1 cellular context compared by ENCODE assay signal in the genomic region with DNA sequence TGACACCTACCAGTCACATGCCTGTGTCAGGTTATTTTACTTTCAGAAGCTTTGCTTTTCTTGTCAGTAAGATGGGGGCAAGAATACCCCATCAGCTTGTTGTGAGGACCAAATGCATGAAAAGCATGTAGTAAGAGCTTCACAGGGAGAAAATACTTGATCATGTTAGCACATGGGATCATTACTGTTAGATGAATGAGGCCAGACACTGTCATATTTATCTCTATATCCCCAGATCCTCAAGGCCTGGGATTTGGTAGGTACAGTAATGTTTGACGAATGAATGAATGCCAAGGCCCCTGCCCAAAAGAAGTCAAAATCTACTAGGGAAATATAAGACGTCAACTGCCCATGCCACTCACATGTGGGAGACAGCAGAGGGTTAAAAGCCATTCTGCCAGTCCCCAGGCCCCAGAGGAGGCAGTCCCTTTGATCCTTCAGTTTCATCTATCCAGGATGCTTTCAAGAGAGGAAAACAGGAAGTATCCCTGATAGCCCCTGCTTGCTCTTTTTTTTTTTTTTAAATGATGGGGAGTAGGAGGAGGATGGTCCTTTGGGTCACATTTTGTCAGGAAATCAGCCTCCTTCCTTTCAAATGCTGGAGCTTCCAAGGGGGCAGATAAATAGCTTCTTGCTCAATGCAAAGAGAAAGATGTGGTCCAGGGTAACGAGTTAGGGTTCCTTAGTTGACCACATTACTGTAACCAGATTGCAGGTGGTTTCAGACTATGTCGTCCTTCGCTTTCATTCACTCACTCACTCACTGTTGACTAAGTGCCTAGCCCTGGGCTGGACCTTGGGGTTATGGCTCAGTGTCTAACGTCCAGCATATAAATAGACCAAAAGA.
TF ChIP-seq lines count a peak whose summit lies in the region.

No MANE protein-coding gene starts in this region.

TF ChIP-seq in HepG2, 621 proteins besides CTCF, POLR2A, EP300 and RAD21 (continued from another document and continues in another):
- TF ChIP-seq, protein P1, sequence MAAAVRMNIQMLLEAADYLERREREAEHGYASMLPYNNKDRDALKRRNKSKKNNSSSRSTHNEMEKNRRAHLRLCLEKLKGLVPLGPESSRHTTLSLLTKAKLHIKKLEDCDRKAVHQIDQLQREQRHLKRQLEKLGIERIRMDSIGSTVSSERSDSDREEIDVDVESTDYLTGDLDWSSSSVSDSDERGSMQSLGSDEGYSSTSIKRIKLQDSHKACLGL (CRISPR knock-in tag; IDR thresholded peaks at IDR 0.05) = no peak
- TF ChIP-seq, protein P2, sequence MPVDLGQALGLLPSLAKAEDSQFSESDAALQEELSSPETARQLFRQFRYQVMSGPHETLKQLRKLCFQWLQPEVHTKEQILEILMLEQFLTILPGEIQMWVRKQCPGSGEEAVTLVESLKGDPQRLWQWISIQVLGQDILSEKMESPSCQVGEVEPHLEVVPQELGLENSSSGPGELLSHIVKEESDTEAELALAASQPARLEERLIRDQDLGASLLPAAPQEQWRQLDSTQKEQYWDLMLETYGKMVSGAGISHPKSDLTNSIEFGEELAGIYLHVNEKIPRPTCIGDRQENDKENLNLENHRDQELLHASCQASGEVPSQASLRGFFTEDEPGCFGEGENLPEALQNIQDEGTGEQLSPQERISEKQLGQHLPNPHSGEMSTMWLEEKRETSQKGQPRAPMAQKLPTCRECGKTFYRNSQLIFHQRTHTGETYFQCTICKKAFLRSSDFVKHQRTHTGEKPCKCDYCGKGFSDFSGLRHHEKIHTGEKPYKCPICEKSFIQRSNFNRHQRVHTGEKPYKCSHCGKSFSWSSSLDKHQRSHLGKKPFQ (CRISPR knock-in tag; IDR thresholded peaks at IDR 0.05; ENCODE audit: insufficient replicate concordance) = no peak
- TF ChIP-seq MIER3 (CRISPR knock-in tag; IDR thresholded peaks at IDR 0.05; ENCODE audit: borderline replicate concordance) (peak; percentile 78), ZC3H13 (CRISPR knock-in tag; IDR thresholded peaks at IDR 0.05) (0 out of 2 replicates have a peak, but pooled peaks have one; percentile 49), ZNF839 (CRISPR knock-in tag; IDR thresholded peaks at IDR 0.05; ENCODE audit: borderline replicate concordance) (no peak), MTF1 (CRISPR knock-in tag; IDR thresholded peaks at IDR 0.05) (no peak), ZNF333 (CRISPR knock-in tag; IDR thresholded peaks at IDR 0.05; ENCODE audit: borderline replicate concordance) (no peak; the same call in 1 of the 2 replicates), SAFB2 (CRISPR knock-in tag; IDR thresholded peaks at IDR 0.05; ENCODE audit: borderline replicate concordance, low read depth) (no peak), FLYWCH1 (CRISPR knock-in tag; IDR thresholded peaks at IDR 0.05) (no peak), RELA (CRISPR knock-in tag; IDR thresholded peaks at IDR 0.05) (no peak), BRCA1 (CRISPR knock-in tag; IDR thresholded peaks at IDR 0.05) (0 out of 2 replicates have a peak, but pooled peaks have one; percentile 3), GABPB1 (CRISPR knock-in tag; IDR thresholded peaks at IDR 0.05) (peak; percentile 58; the same call in 1 of the 2 replicates), ZNF383 (CRISPR knock-in tag; IDR thresholded peaks at IDR 0.05; ENCODE audit: borderline replicate concordance) (no peak), JUNB (CRISPR knock-in tag; IDR thresholded peaks at IDR 0.05; ENCODE audit: borderline replicate concordance) (no peak), ZNF670 (CRISPR knock-in tag; IDR thresholded peaks at IDR 0.05; ENCODE audit: borderline replicate concordance) (0 out of 2 replicates have a peak, but pooled peaks have one; percentile 13), SPEN (CRISPR knock-in tag; IDR thresholded peaks at IDR 0.05; ENCODE audit: low read depth) (no peak), ZNF563 (CRISPR knock-in tag; IDR thresholded peaks at IDR 0.05) (no peak), JUND (CRISPR knock-in tag; IDR thresholded peaks at IDR 0.05) (peak; percentile 20; the same call in 1 of the 2 replicates), MYC (CRISPR knock-in tag; IDR thresholded peaks at IDR 0.05; ENCODE audit: borderline replicate concordance) (peak; percentile 70; the same call in 1 of the 2 replicates), ZNF382 (CRISPR knock-in tag; IDR thresholded peaks at IDR 0.05; ENCODE audit: borderline replicate concordance) (no peak), SYNCRIP (IDR thresholded peaks at IDR 0.05; ENCODE audit: insufficient read depth, low read depth, low read length) (no peak), NONO (IDR thresholded peaks at IDR 0.05) (no peak), NONO (CRISPR knock-in tag; conservative IDR thresholded peaks at IDR 0.05) (no peak), NR2F6 (IDR thresholded peaks at IDR 0.05) (peak; percentile 90), NR2F6 (CRISPR knock-in tag; IDR thresholded peaks at IDR 0.05) (peak; percentile 93), ARNT2 (CRISPR knock-in tag; IDR thresholded peaks at IDR 0.05; ENCODE audit: low read depth) (no peak), ARHGAP35 (CRISPR knock-in tag; IDR thresholded peaks at IDR 0.05; ENCODE audit: borderline replicate concordance) (no peak), ZNF644 (CRISPR knock-in tag; IDR thresholded peaks at IDR 0.05; ENCODE audit: low read depth) (peak; percentile 27), ZNF749 (CRISPR knock-in tag; IDR thresholded peaks at IDR 0.05; ENCODE audit: borderline replicate concordance) (0 out of 2 replicates have a peak, but pooled peaks have one; percentile 37), ZNF605 (CRISPR knock-in tag; IDR thresholded peaks at IDR 0.05) (no peak; the same call in 1 of the 2 replicates)
- TF ChIP-seq, protein P3, sequence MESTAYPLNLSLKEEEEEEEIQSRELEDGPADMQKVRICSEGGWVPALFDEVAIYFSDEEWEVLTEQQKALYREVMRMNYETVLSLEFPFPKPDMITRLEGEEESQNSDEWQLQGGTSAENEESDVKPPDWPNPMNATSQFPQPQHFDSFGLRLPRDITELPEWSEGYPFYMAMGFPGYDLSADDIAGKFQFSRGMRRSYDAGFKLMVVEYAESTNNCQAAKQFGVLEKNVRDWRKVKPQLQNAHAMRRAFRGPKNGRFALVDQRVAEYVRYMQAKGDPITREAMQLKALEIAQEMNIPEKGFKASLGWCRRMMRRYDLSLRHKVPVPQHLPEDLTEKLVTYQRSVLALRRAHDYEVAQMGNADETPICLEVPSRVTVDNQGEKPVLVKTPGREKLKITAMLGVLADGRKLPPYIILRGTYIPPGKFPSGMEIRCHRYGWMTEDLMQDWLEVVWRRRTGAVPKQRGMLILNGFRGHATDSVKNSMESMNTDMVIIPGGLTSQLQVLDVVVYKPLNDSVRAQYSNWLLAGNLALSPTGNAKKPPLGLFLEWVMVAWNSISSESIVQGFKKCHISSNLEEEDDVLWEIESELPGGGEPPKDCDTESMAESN (CRISPR knock-in tag; conservative IDR thresholded peaks at IDR 0.05) = no peak; the same call in 1 of the 2 replicates
- TF ChIP-seq, protein P4, sequence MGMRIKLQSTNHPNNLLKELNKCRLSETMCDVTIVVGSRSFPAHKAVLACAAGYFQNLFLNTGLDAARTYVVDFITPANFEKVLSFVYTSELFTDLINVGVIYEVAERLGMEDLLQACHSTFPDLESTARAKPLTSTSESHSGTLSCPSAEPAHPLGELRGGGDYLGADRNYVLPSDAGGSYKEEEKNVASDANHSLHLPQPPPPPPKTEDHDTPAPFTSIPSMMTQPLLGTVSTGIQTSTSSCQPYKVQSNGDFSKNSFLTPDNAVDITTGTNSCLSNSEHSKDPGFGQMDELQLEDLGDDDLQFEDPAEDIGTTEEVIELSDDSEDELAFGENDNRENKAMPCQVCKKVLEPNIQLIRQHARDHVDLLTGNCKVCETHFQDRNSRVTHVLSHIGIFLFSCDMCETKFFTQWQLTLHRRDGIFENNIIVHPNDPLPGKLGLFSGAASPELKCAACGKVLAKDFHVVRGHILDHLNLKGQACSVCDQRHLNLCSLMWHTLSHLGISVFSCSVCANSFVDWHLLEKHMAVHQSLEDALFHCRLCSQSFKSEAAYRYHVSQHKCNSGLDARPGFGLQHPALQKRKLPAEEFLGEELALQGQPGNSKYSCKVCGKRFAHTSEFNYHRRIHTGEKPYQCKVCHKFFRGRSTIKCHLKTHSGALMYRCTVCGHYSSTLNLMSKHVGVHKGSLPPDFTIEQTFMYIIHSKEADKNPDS (CRISPR knock-in tag; IDR thresholded peaks at IDR 0.05) = no peak
- TF ChIP-seq, protein P5, sequence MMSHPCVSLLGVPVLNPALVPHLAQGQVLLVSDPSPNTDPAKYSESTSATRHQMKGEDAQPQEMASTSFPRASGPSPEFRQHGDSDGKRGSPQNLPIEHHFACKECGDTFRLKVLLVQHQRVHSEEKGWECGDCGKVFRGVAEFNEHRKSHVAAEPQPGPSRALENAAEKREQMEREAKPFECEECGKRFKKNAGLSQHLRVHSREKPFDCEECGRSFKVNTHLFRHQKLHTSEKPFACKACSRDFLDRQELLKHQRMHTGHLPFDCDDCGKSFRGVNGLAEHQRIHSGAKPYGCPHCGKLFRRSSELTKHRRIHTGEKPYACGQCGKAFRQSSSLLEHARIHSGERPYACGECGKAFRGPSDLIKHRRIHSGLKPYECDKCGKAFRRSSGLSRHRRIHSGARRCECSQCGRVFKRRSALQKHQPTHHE (CRISPR knock-in tag; IDR thresholded peaks at IDR 0.05; ENCODE audit: borderline replicate concordance) = 0 out of 2 replicates have a peak, but pooled peaks have one; percentile 45
- TF ChIP-seq, protein P6, sequence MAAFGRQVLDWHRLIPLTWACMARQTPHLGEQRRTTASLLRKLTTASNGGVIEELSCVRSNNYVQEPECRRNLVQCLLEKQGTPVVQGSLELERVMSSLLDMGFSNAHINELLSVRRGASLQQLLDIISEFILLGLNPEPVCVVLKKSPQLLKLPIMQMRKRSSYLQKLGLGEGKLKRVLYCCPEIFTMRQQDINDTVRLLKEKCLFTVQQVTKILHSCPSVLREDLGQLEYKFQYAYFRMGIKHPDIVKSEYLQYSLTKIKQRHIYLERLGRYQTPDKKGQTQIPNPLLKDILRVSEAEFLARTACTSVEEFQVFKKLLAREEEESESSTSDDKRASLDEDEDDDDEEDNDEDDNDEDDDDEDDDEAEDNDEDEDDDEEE (CRISPR knock-in tag; IDR thresholded peaks at IDR 0.05) = no peak
- TF ChIP-seq, protein P7, sequence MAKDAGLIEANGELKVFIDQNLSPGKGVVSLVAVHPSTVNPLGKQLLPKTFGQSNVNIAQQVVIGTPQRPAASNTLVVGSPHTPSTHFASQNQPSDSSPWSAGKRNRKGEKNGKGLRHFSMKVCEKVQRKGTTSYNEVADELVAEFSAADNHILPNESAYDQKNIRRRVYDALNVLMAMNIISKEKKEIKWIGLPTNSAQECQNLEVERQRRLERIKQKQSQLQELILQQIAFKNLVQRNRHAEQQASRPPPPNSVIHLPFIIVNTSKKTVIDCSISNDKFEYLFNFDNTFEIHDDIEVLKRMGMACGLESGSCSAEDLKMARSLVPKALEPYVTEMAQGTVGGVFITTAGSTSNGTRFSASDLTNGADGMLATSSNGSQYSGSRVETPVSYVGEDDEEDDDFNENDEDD (CRISPR knock-in tag; IDR thresholded peaks at IDR 0.05; ENCODE audit: borderline replicate concordance) = peak; percentile 41; the same call in 1 of the 2 replicates
- TF ChIP-seq, protein P8, sequence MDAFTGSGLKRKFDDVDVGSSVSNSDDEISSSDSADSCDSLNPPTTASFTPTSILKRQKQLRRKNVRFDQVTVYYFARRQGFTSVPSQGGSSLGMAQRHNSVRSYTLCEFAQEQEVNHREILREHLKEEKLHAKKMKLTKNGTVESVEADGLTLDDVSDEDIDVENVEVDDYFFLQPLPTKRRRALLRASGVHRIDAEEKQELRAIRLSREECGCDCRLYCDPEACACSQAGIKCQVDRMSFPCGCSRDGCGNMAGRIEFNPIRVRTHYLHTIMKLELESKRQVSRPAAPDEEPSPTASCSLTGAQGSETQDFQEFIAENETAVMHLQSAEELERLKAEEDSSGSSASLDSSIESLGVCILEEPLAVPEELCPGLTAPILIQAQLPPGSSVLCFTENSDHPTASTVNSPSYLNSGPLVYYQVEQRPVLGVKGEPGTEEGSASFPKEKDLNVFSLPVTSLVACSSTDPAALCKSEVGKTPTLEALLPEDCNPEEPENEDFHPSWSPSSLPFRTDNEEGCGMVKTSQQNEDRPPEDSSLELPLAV (CRISPR knock-in tag; conservative IDR thresholded peaks at IDR 0.05; ENCODE audit: low read depth) = no peak
- TF ChIP-seq, protein P9, sequence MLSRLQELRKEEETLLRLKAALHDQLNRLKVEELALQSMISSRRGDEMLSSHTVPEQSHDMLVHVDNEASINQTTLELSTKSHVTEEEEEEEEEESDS (CRISPR knock-in tag; IDR thresholded peaks at IDR 0.05; ENCODE audit: borderline replicate concordance) = no peak
- TF ChIP-seq, protein P10, sequence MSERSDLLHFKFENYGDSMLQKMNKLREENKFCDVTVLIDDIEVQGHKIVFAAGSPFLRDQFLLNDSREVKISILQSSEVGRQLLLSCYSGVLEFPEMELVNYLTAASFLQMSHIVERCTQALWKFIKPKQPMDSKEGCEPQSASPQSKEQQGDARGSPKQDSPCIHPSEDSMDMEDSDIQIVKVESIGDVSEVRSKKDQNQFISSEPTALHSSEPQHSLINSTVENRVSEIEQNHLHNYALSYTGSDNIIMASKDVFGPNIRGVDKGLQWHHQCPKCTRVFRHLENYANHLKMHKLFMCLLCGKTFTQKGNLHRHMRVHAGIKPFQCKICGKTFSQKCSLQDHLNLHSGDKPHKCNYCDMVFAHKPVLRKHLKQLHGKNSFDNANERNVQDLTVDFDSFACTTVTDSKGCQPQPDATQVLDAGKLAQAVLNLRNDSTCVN (CRISPR knock-in tag; IDR thresholded peaks at IDR 0.05; ENCODE audit: borderline replicate concordance) = 0 out of 2 replicates have a peak, but pooled peaks have one; percentile 40
- TF ChIP-seq, protein P11, sequence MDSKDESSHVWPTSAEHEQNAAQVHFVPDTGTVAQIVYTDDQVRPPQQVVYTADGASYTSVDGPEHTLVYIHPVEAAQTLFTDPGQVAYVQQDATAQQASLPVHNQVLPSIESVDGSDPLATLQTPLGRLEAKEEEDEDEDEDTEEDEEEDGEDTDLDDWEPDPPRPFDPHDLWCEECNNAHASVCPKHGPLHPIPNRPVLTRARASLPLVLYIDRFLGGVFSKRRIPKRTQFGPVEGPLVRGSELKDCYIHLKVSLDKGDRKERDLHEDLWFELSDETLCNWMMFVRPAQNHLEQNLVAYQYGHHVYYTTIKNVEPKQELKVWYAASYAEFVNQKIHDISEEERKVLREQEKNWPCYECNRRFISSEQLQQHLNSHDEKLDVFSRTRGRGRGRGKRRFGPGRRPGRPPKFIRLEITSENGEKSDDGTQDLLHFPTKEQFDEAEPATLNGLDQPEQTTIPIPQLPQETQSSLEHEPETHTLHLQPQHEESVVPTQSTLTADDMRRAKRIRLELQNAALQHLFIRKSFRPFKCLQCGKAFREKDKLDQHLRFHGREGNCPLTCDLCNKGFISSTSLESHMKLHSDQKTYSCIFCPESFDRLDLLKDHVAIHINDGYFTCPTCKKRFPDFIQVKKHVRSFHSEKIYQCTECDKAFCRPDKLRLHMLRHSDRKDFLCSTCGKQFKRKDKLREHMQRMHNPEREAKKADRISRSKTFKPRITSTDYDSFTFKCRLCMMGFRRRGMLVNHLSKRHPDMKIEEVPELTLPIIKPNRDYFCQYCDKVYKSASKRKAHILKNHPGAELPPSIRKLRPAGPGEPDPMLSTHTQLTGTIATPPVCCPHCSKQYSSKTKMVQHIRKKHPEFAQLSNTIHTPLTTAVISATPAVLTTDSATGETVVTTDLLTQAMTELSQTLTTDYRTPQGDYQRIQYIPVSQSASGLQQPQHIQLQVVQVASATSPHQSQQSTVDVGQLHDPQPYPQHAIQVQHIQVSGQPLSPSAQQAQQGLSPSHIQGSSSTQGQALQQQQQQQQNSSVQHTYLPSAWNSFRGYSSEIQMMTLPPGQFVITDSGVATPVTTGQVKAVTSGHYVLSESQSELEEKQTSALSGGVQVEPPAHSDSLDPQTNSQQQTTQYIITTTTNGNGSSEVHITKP (CRISPR knock-in tag; IDR thresholded peaks at IDR 0.05; ENCODE audit: low read depth) = peak; percentile 74
- TF ChIP-seq, protein P12, sequence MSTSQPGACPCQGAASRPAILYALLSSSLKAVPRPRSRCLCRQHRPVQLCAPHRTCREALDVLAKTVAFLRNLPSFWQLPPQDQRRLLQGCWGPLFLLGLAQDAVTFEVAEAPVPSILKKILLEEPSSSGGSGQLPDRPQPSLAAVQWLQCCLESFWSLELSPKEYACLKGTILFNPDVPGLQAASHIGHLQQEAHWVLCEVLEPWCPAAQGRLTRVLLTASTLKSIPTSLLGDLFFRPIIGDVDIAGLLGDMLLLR (CRISPR knock-in tag; IDR thresholded peaks at IDR 0.05) = no peak
